In the genomic region with DNA sequence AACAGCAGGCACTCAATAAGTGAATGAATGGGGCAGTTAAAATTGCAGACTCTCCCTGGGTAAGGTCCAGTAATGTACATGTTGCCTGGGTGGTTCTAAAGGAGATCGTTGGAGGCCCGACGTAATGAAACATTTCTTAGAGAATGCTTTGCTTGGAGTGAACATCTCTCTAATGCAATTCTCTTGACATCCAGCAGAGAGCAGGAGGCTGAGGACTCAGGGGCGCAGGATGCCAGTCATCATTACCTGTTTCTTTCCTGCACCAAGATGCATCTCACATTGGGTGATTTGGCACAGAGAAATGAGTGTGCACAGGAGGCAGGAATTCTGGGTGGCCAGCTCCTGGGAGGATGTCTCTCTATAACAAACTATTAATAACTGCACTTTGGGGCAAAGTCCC, we compare ENCODE assay signal across 18 cellular contexts.
DNase-seq lines count a peak whose midpoint lies in the region; ATAC-seq, FAIRE-seq and TF ChIP-seq lines count a peak whose summit lies in the region.
"Had no signal": no experiment of that assay in that cellular context is flagged by ENCODE, and none has a peak within 500 bp of the region (broad histone marks: within the 10 kb centered on the region; RNA-seq: fewer than 3 reads in every experiment).

No MANE protein-coding gene starts in this region.

- no peak for TF ChIP-seq EP300 in GM12878 (IDR thresholded peaks at IDR 0.05; ENCODE audit: borderline replicate concordance in 1 of 2, control insufficient read depth in 1 of 2, low read depth in 2 of 2, low read length in 2 of 2)

- H3K27ac ChIP-seq in A673 (ENCODE audit: low read depth, low read length, poor library complexity, severe bottlenecking), result no peak overlapping the region
- H3K27ac ChIP-seq in GM12878 (ENCODE audit: control insufficient read depth, insufficient read depth), result no peak overlapping the region
- H3K27ac ChIP-seq: BLaER1, heart right ventricle had no signal

- TF ChIP-seq CTCF in A673 (conservative IDR thresholded peaks at IDR 0.05; ENCODE audit: low read depth, low read length) (peak; percentile 63), GM12864 (IDR thresholded peaks at IDR 0.05; ENCODE audit: low read depth, low read length, missing control alignments) (peak; percentile 48), GM12878 (IDR thresholded peaks at IDR 0.05 in 2 of 3, conservative IDR thresholded peaks at IDR 0.05 in 1 of 3; ENCODE audit: control insufficient read depth in 2 of 3, extremely low read depth in 1 of 3, insufficient read depth in 1 of 3, low read depth in 3 of 3, low read length in 3 of 3) (peak in 2 of 3 experiments; percentile 32 to 34; a peak in 3 of 6 replicates)

- no peak for TF ChIP-seq POLR2A in GM12878 (IDR thresholded peaks at IDR 0.05; ENCODE audit: low read depth, low read length)

- DNase-seq in A673 (ENCODE audit: low spot score), result peak; percentile 23
- DNase-seq in GM12864 (ENCODE audit: low read depth), result no peak
- DNase-seq in M059J (ENCODE audit: low read depth), result peak; percentile 20
- DNase-seq in GM12878 (ENCODE audit: low read depth, low spot score), result no peak
- DNase-seq in NCI-H128 (lab: John Stamatoyannopoulos, UW; ENCODE audit: unreplicated experiment), result no peak
- DNase-seq: activated CD4-positive, alpha-beta T cell treated with anti-CD3 and anti-CD28 coated beads, Interleukin-2, amount 50 U/mL, for 48 hours; activated gamma-delta T cell treated with Interleukin-2 at 50 U/mL for 16 hours; heart right ventricle; mesenchymal stem cell; NCI-H1048; NCI-H526 treated with DMSO at 0.1 percent for 48 hours; posterior cingulate gyrus had no signal

- intact Hi-C loops in A673 (cut with micrococcal nuclease; ENCODE audit: unreplicated experiment), result loop anchor here (1.0 kb wide), 1 partner anchor 90 kb away; no protein-coding TSS in a partner anchor
- intact Hi-C loops in GM12878 (cut with micrococcal nuclease; ENCODE audit: unreplicated experiment), result loop anchor here (5.0 kb wide), 1 partner anchor 93 kb away; no protein-coding TSS in a partner anchor

- CTCF ChIA-PET in A673 (lab: Charles Lee) (interaction anchor here (1.1 to 1.6 kb wide), 2 partner anchors 88 to 90 kb away, joined by 3 to 4 read pairs; no protein-coding TSS in a partner anchor), GM12878 (lab: Yijun Ruan, JAX) (no interaction called here)

- H3K79me2 ChIP-seq in GM12878 (ENCODE audit: control insufficient read depth, insufficient read depth, low read length), result no peaks in the 10 kb centered on the region

- TF ChIP-seq RAD21 in GM12878 (IDR thresholded peaks at IDR 0.05; ENCODE audit: insufficient read depth, low read depth, low read length), result 0 out of 2 replicates have a peak, but pooled peaks have one; percentile 22

- no peak overlapping the region for H2AFZ ChIP-seq in GM12878 (ENCODE audit: control insufficient read depth, low read depth, low read length)

- SMC1A ChIA-PET in GM12878 (lab: Charles Lee; ENCODE audit: uncharacterized antibody, unreplicated experiment), result no interaction called here

- H3K4me2 ChIP-seq in GM12878 (ENCODE audit: control insufficient read depth, insufficient read depth), result no peak overlapping the region
- H3K4me2 ChIP-seq: BLaER1 had no signal

- RAD21 ChIA-PET in GM12878 (lab: Charles Lee; ENCODE audit: unreplicated experiment), result no interaction called here

- ATAC-seq in GM12878 (peak; percentile 44; the same call in 1 of the 3 replicates), GM21786 (IDR thresholded peaks at IDR 0.05; ENCODE audit: unreplicated experiment) (no peak), HG02840 (IDR thresholded peaks at IDR 0.05; ENCODE audit: low FRiP score, unreplicated experiment) (no peak), HG03571 (IDR thresholded peaks at IDR 0.05; ENCODE audit: unreplicated experiment) (no peak)
- ATAC-seq: heart right ventricle; stimulated activated effector memory CD8-positive, alpha-beta T cell treated with anti-CD3 and anti-CD28 coated beads, Interleukin-12 subunit alpha, Interleukin-12 subunit beta, amount 100 ng/mL, for 72 hours had no signal

- no TSS peak for BruUV-seq in A673 (replicated peaks; lab: Mats Ljungman, UMichigan)
- no TSS peak for BruUV-seq in GM12878 (replicated peaks; lab: Mats Ljungman, UMichigan)

- FAIRE-seq in GM12878 (lab: Jason Lieb, UNC), result no peak
- FAIRE-seq: bronchial epithelial cell had no signal

- H3K36me3 ChIP-seq in A673 (ENCODE audit: insufficient read depth, low read length, poor library complexity, severe bottlenecking), result no peaks in the 10 kb centered on the region
- H3K36me3 ChIP-seq in GM12878 (ENCODE audit: control insufficient read depth in 2 of 2, insufficient read depth in 2 of 2, low read length in 1 of 2), result no peaks in the 10 kb centered on the region
- H3K36me3 ChIP-seq: BLaER1, heart right ventricle had no signal

- H3K27me3 ChIP-seq in A673 (replicated peaks; ENCODE audit: insufficient read depth, low read depth, low read length, poor library complexity) (no peaks in the 10 kb centered on the region), GM12878 (replicated peaks in 1 of 2; ENCODE audit: control insufficient read depth in 2 of 2, insufficient read depth in 2 of 2, low read length in 1 of 2) (no peaks in the 10 kb centered on the region)
- H3K27me3 ChIP-seq: BLaER1, heart right ventricle had no signal

- in situ Hi-C loops in GM12878 (cut with MboI), result no loop called here

- no peak overlapping the region for H3K9ac ChIP-seq in GM12878 (ENCODE audit: control insufficient read depth, insufficient read depth, low read length)
- H3K9ac ChIP-seq: BLaER1 had no signal

- 32% methylated on average over 4 of the region's 4 CpGs for WGBS in GM12878 (ENCODE audit: insufficient coverage, insufficient replicate concordance, low lambda C conversion rate, missing lambda C conversion rate)

- H3K4me3 ChIP-seq in A673 (ENCODE audit: low read depth, low read length, poor library complexity, severe bottlenecking), result no peak overlapping the region
- no peak overlapping the region for H3K4me3 ChIP-seq in GM12864 (ENCODE audit: low read depth, low read length)
- H3K4me3 ChIP-seq in GM12878, result no peak overlapping the region
- H3K4me3 ChIP-seq: BLaER1, heart right ventricle had no signal

- peaks cover 6% of the 10 kb centered on the region for H3K4me1 ChIP-seq in A673 (ENCODE audit: insufficient read depth, low read length, poor library complexity, severe bottlenecking)
- no peaks in the 10 kb centered on the region for H3K4me1 ChIP-seq in GM12878 (ENCODE audit: control insufficient read depth, insufficient read depth, low read length)
- H3K4me1 ChIP-seq: BLaER1, heart right ventricle had no signal

- no peaks in the 10 kb centered on the region for H4K20me1 ChIP-seq in GM12878 (ENCODE audit: control insufficient read depth, insufficient read depth)
- H4K20me1 ChIP-seq: BLaER1 had no signal

- H3K9me3 ChIP-seq in A673 (ENCODE audit: low read depth, low read length, poor library complexity, severe bottlenecking) (no peaks in the 10 kb centered on the region), GM12878 (replicated peaks; ENCODE audit: control insufficient read depth, insufficient read depth, low read length) (no peaks in the 10 kb centered on the region)

- POLR2A ChIA-PET in A673 (lab: Charles Lee; ENCODE audit: low non-redundant PET), result no interaction called here
- POLR2A ChIA-PET in GM12878 (lab: Charles Lee), result no interaction called here

TF ChIP-seq in GM12878, 131 proteins besides CTCF, POLR2A, EP300 and RAD21:
- TF ChIP-seq SMC3 (IDR thresholded peaks at IDR 0.05; ENCODE audit: borderline replicate concordance, low read length), result peak; percentile 51; the same call in 1 of the 2 replicates
- TF ChIP-seq, protein P1, sequence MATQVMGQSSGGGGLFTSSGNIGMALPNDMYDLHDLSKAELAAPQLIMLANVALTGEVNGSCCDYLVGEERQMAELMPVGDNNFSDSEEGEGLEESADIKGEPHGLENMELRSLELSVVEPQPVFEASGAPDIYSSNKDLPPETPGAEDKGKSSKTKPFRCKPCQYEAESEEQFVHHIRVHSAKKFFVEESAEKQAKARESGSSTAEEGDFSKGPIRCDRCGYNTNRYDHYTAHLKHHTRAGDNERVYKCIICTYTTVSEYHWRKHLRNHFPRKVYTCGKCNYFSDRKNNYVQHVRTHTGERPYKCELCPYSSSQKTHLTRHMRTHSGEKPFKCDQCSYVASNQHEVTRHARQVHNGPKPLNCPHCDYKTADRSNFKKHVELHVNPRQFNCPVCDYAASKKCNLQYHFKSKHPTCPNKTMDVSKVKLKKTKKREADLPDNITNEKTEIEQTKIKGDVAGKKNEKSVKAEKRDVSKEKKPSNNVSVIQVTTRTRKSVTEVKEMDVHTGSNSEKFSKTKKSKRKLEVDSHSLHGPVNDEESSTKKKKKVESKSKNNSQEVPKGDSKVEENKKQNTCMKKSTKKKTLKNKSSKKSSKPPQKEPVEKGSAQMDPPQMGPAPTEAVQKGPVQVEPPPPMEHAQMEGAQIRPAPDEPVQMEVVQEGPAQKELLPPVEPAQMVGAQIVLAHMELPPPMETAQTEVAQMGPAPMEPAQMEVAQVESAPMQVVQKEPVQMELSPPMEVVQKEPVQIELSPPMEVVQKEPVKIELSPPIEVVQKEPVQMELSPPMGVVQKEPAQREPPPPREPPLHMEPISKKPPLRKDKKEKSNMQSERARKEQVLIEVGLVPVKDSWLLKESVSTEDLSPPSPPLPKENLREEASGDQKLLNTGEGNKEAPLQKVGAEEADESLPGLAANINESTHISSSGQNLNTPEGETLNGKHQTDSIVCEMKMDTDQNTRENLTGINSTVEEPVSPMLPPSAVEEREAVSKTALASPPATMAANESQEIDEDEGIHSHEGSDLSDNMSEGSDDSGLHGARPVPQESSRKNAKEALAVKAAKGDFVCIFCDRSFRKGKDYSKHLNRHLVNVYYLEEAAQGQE (IDR thresholded peaks at IDR 0.05; ENCODE audit: low read depth, low read length), result no peak

Comparison
In these comparisons a context has a peak if more than half of its experiments do, and no peak if none do; other contexts are left out.
1. DNase-seq: peak in A673 (single experiment) and M059J (single experiment); none in GM12864 (single experiment), GM12878 (single experiment) and NCI-H128 (single experiment).
2. Peak in every context shown above with its lines, with median percentiles within 50 percentile points of each other: CTCF ChIP-seq.